Comparison of ENCODE assay signal across 19 cellular contexts in the genomic region with DNA sequence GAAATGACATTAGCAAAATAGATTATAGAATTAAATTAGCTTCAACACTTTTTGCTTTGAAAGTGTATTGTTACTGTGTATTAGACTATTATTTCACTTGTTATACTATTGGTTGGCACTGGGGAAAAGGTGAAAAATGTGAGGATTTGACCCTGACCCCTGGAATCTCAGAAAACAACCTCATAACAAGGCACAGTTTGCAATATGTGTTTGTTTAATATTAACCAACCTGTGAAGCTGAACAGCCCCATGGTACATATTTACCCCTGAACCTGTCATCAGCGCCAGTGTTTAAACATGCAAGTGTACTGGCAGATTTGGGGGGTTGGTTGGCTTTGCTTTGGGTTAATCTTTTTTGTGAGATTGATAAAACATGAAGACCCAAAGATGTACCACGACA. TPM values are rescaled to one million over a fixed set of nuclear protein-coding genes. Genes with fewer than 3 reads are reported as not detected.
A peak's percentile ranks its signal among the peaks of the same experiment; 100 is the strongest.
DNase-seq lines count a peak whose midpoint lies in the region; ATAC-seq and TF ChIP-seq lines count a peak whose summit lies in the region.
"Had no signal": no experiment of that assay in that cellular context is flagged by ENCODE, and none has a peak within 500 bp of the region (broad histone marks: within the 10 kb centered on the region; RNA-seq: fewer than 3 reads in every experiment).

No MANE protein-coding gene starts in this region.

- no peak for TF ChIP-seq CTCF in liver (IDR thresholded peaks at IDR 0.05; ENCODE audit: low read depth, low read length, missing input control)

- H3K27ac ChIP-seq in liver (ENCODE audit: low read depth in 1 of 2, low read length in 2 of 2), result peak overlapping the region; percentile 52 to 82

- no peaks in the 10 kb centered on the region for H3K36me3 ChIP-seq in endocrine pancreas (ENCODE audit: control insufficient read depth, insufficient read depth, low read length)
- no peaks in the 10 kb centered on the region for H3K36me3 ChIP-seq in liver (ENCODE audit: control insufficient read depth in 4 of 4, insufficient read depth in 3 of 4, low read depth in 1 of 4, low read length in 3 of 4)

- 38% methylated on average over 2 of the region's 2 CpGs for WGBS in liver

- H3K4me3 ChIP-seq in endocrine pancreas (ENCODE audit: control insufficient read depth, insufficient read depth, low read length), result peak overlapping the region; percentile 19
- H3K4me3 ChIP-seq in liver (ENCODE audit: low read depth in 1 of 3, low read length in 3 of 3), result no peak overlapping the region
- H3K4me3 ChIP-seq: GM12878, GM23338 had no signal

- H3K27me3 ChIP-seq in endocrine pancreas (ENCODE audit: control insufficient read depth, insufficient read depth, low read length), result no peaks in the 10 kb centered on the region
- H3K27me3 ChIP-seq in liver (ENCODE audit: control insufficient read depth in 4 of 4, insufficient read depth in 4 of 4, low read length in 3 of 4), result no peaks in the 10 kb centered on the region

- H3K9me3 ChIP-seq in endocrine pancreas (ENCODE audit: control insufficient read depth, low read length) (no peaks in the 10 kb centered on the region), liver (ENCODE audit: control insufficient read depth in 4 of 4, low read length in 3 of 4) (no peaks in the 10 kb centered on the region)

- no peak for ATAC-seq in GM18867 (IDR thresholded peaks at IDR 0.05; ENCODE audit: unreplicated experiment)
- no peak for ATAC-seq in GM19455 (IDR thresholded peaks at IDR 0.05; ENCODE audit: unreplicated experiment)
- ATAC-seq: GM12878, GM23338, HCT116 had no signal

- no peak overlapping the region for H3K9ac ChIP-seq in endocrine pancreas (ENCODE audit: control insufficient read depth, insufficient read depth, low read length)
- no peak overlapping the region for H3K9ac ChIP-seq in liver (ENCODE audit: low read depth in 1 of 2, low read length in 2 of 2)

- H3K4me1 ChIP-seq in endocrine pancreas (ENCODE audit: control insufficient read depth, insufficient read depth, low read length), result peaks cover 46% of the 10 kb centered on the region
- peaks cover 6 to 61% (median 51%) of the 10 kb centered on the region in 4 donors for H3K4me1 ChIP-seq in liver (ENCODE audit: control insufficient read depth in 4 of 4, insufficient read depth in 4 of 4, low read length in 3 of 4)

- DNase-seq in DMS53 treated with DMSO at 0.1 percent for 48 hours (lab: John Stamatoyannopoulos, UW; ENCODE audit: unreplicated experiment) (peak; percentile 47), renal cortical epithelial cell (ENCODE audit: low read depth) (peak; percentile 10), NCI-H2227 (lab: John Stamatoyannopoulos, UW; ENCODE audit: unreplicated experiment) (no peak)
- DNase-seq in stimulated activated CD4-positive, alpha-beta T cell treated with anti-CD3 and anti-CD28 coated beads, Interleukin-12 subunit alpha, Interleukin-12 subunit beta, amount 100 ng/mL, for 4 hours, result no peak
- DNase-seq: C1 segment of cervical spinal cord; Calu3; CD4-positive, alpha-beta memory T cell; COR-L47; DMS79; EL; GDM1; H9 had no signal

- TF ChIP-seq RAD21 in liver (IDR thresholded peaks at IDR 0.05), result peak; percentile 35 to 44

TF ChIP-seq in liver, 16 proteins besides CTCF, POLR2A, EP300 and RAD21:
- TF ChIP-seq, protein P1, sequence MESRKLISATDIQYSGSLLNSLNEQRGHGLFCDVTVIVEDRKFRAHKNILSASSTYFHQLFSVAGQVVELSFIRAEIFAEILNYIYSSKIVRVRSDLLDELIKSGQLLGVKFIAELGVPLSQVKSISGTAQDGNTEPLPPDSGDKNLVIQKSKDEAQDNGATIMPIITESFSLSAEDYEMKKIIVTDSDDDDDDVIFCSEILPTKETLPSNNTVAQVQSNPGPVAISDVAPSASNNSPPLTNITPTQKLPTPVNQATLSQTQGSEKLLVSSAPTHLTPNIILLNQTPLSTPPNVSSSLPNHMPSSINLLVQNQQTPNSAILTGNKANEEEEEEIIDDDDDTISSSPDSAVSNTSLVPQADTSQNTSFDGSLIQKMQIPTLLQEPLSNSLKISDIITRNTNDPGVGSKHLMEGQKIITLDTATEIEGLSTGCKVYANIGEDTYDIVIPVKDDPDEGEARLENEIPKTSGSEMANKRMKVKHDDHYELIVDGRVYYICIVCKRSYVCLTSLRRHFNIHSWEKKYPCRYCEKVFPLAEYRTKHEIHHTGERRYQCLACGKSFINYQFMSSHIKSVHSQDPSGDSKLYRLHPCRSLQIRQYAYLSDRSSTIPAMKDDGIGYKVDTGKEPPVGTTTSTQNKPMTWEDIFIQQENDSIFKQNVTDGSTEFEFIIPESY (IDR thresholded peaks at IDR 0.05), result peak; percentile 66
- peak; percentile 65 for TF ChIP-seq YY1 (IDR thresholded peaks at IDR 0.05)
- TF ChIP-seq, protein P2, sequence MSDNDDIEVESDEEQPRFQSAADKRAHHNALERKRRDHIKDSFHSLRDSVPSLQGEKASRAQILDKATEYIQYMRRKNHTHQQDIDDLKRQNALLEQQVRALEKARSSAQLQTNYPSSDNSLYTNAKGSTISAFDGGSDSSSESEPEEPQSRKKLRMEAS (IDR thresholded peaks at IDR 0.05), result peak; percentile 77
- TF ChIP-seq JUND (IDR thresholded peaks at IDR 0.05), result peak in 1 of 2 donors; percentile 65
- no peak for TF ChIP-seq TAF1 (conservative IDR thresholded peaks at IDR 0.05)
- TF ChIP-seq SP1 (IDR thresholded peaks at IDR 0.05), result peak; percentile 75
- TF ChIP-seq, protein P3, sequence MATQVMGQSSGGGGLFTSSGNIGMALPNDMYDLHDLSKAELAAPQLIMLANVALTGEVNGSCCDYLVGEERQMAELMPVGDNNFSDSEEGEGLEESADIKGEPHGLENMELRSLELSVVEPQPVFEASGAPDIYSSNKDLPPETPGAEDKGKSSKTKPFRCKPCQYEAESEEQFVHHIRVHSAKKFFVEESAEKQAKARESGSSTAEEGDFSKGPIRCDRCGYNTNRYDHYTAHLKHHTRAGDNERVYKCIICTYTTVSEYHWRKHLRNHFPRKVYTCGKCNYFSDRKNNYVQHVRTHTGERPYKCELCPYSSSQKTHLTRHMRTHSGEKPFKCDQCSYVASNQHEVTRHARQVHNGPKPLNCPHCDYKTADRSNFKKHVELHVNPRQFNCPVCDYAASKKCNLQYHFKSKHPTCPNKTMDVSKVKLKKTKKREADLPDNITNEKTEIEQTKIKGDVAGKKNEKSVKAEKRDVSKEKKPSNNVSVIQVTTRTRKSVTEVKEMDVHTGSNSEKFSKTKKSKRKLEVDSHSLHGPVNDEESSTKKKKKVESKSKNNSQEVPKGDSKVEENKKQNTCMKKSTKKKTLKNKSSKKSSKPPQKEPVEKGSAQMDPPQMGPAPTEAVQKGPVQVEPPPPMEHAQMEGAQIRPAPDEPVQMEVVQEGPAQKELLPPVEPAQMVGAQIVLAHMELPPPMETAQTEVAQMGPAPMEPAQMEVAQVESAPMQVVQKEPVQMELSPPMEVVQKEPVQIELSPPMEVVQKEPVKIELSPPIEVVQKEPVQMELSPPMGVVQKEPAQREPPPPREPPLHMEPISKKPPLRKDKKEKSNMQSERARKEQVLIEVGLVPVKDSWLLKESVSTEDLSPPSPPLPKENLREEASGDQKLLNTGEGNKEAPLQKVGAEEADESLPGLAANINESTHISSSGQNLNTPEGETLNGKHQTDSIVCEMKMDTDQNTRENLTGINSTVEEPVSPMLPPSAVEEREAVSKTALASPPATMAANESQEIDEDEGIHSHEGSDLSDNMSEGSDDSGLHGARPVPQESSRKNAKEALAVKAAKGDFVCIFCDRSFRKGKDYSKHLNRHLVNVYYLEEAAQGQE (IDR thresholded peaks at IDR 0.05), result peak; percentile 52
- peak; percentile 88 for TF ChIP-seq FOXA1 (IDR thresholded peaks at IDR 0.05)
- peak; percentile 75 for TF ChIP-seq NR2F2 (IDR thresholded peaks at IDR 0.05)
- TF ChIP-seq, protein P4, sequence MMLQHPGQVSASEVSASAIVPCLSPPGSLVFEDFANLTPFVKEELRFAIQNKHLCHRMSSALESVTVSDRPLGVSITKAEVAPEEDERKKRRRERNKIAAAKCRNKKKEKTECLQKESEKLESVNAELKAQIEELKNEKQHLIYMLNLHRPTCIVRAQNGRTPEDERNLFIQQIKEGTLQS (IDR thresholded peaks at IDR 0.05), result peak; percentile 15
- peak; percentile 97 for TF ChIP-seq FOXA2 (IDR thresholded peaks at IDR 0.05)
- TF ChIP-seq EGR1 (IDR thresholded peaks at IDR 0.05; ENCODE audit: low read depth in 2 of 2), result peak in 1 of 2 donors; percentile 11
- no peak for TF ChIP-seq GABPA (IDR thresholded peaks at IDR 0.05 in 1 of 2, conservative IDR thresholded peaks at IDR 0.05 in 1 of 2)
- peak; percentile 79 to 85 for TF ChIP-seq HNF4A (conservative IDR thresholded peaks at IDR 0.05)
- peak; percentile 87 to 94 for TF ChIP-seq RXRA (IDR thresholded peaks at IDR 0.05)
- no peak for TF ChIP-seq HNF4G (IDR thresholded peaks at IDR 0.05)

RNA-seq across cellular contexts. Expression of a gene that starts 11.7 kb away (rescaled TPM):
- total RNA-seq in liver (100 to 1,000 TPM; 219 to 389 TPM), renal cortical epithelial cell (under 0.01 TPM in 1 of 2 replicates, not detected in the other)
- polyA plus RNA-seq in liver, result 100 to 1,000 TPM in 1 of 2 donors, 10 to 100 TPM in 1; 92.0 to 120 TPM
- total RNA-seq: CD4-positive, alpha-beta memory T cell had no signal
- polyA plus RNA-seq: CD4-positive, alpha-beta memory T cell had no signal

Comparison
In these comparisons a context has a peak if more than half of its experiments do, and no peak if none do; other contexts are left out.
1. DNase-seq: peak in DMS53 treated with DMSO at 0.1 percent for 48 hours (single experiment) and renal cortical epithelial cell (single experiment); none in stimulated activated CD4-positive, alpha-beta T cell treated with anti-CD3 and anti-CD28 coated beads, Interleukin-12 subunit alpha, Interleukin-12 subunit beta, amount 100 ng/mL, for 4 hours (single experiment) and NCI-H2227 (single experiment).
2. RNA of a gene that starts 11.7 kb away (total RNA-seq): 219 to 389 TPM in liver; under 0.01 TPM in renal cortical epithelial cell; every median in the first group is over 100 times any median in the second.